ENCODE assay signal across 21 cellular contexts in genomic region chr18:7740815-7741214, GRCh38.
DNase-seq lines count a peak whose midpoint lies in the region; ATAC-seq, FAIRE-seq and TF ChIP-seq lines count a peak whose summit lies in the region.
"Had no signal": no experiment of that assay in that cellular context is flagged by ENCODE, and none has a peak within 500 bp of the region (broad histone marks: within the 10 kb centered on the region; RNA-seq: fewer than 3 reads in every experiment).

No MANE protein-coding gene starts in this region.

- H3K9me3 ChIP-seq in H9 (ENCODE audit: control insufficient read depth, low read depth, low read length) (peaks cover 7% of the 10 kb centered on the region), H1 (ENCODE audit: insufficient read depth in 2 of 2, low read depth in 1 of 2, low read length in 1 of 2) (peaks cover 5 to 6% of the 10 kb centered on the region in 2 experiments; a peak in 3 of 4 replicates), mesenchymal stem cell (ENCODE audit: control insufficient read depth, low read length) (peaks cover 10% of the 10 kb centered on the region), stomach (no peaks in the 10 kb centered on the region)

- peaks cover 7 to 9% of the 10 kb centered on the region in 2 experiments for H3K9me3 Mint-ChIP-seq in H9

- FAIRE-seq in H1 (lab: Jason Lieb, UNC) = no peak
- FAIRE-seq: astrocyte, GM18507, urothelium cell line had no signal

- no peak overlapping the region for H3K4me3 ChIP-seq in H1 (ENCODE audit: extremely low read depth in 1 of 4, insufficient read depth in 2 of 4, low read depth in 3 of 4, low read length in 4 of 4)
- H3K4me3 ChIP-seq in mesenchymal stem cell (ENCODE audit: insufficient read depth in 1 of 2, low read depth in 1 of 2, low read length in 2 of 2) = no peak overlapping the region
- no peak overlapping the region for H3K4me3 ChIP-seq in stomach
- H3K4me3 ChIP-seq: coronary artery had no signal

- H3K14ac ChIP-seq in H9 (ENCODE audit: insufficient read depth, low read length) (no peak overlapping the region), H1 (ENCODE audit: insufficient read length) (no peak overlapping the region), mesenchymal stem cell (ENCODE audit: low read length in 2 of 2) (no peak overlapping the region)

- peaks cover 4 to 9% (median 6%) of the 10 kb centered on the region in 3 experiments for H3K36me3 Mint-ChIP-seq in H9 (ENCODE audit: insufficient read depth in 1 of 3, low read depth in 3 of 3)

- H3T11ph ChIP-seq in H9 (ENCODE audit: low read length) = no peak overlapping the region

- H2BK20ac ChIP-seq in H9 (ENCODE audit: low read depth, low read length, poor library complexity, severe bottlenecking) (no peak overlapping the region), H1 (ENCODE audit: low read length) (peak overlapping the region; percentile 13; the same call in 1 of the 2 replicates)

- WGBS in H9 (ENCODE audit: extremely low coverage, insufficient read length, low lambda C conversion rate) = no CpG with 5 or more reads among the region's 3 CpGs
- 58% methylated on average over 3 of the region's 3 CpGs; no CpG with 5 or more reads in 1 of the 2 experiments for WGBS in H1 (ENCODE audit: extremely low coverage in 1 of 2, insufficient coverage in 1 of 2, insufficient read length in 1 of 2, insufficient replicate concordance in 2 of 2, low coverage in 1 of 2, low lambda C conversion rate in 2 of 2, missing lambda C conversion rate in 1 of 2), 2 experiments
- 49% methylated on average over 3 of the region's 3 CpGs for WGBS in mesenchymal stem cell
- WGBS in stomach, 5 donors = 30 to 36% (median 33%) methylated on average over 3 of the region's 3 CpGs

- H3K23ac ChIP-seq in H9 (ENCODE audit: insufficient read length, low read depth, low read length) = no peak overlapping the region
- H3K23ac ChIP-seq in H1 (ENCODE audit: insufficient read length) = no peak overlapping the region
- no peak overlapping the region for H3K23ac ChIP-seq in mesenchymal stem cell (ENCODE audit: low read length in 2 of 2)

- H3K27ac Mint-ChIP-seq in H9 = peak overlapping the region in 2 of 3 experiments; percentile 85 to 86; a peak in 2 of 7 replicates
- H3K27ac Mint-ChIP-seq: activated CD4-positive, alpha-beta T cell treated with anti-CD3 and anti-CD28 coated beads, Interleukin-2, amount 10 ng/mL, durations not matched to agents 7 days and 5 days had no signal

- H2AK5ac ChIP-seq in H9 (ENCODE audit: insufficient read length, low read length) (no peak overlapping the region), H1 (ENCODE audit: low read depth, low read length) (no peak overlapping the region), mesenchymal stem cell (ENCODE audit: low read length, severe bottlenecking) (no peak overlapping the region)

- no peak overlapping the region for H4K5ac ChIP-seq in H9 (ENCODE audit: insufficient read length, low read depth, low read length)
- no peak overlapping the region for H4K5ac ChIP-seq in H1 (ENCODE audit: insufficient read length, low read depth, low read length)

- H2BK15ac ChIP-seq in H9 (ENCODE audit: low read depth, low read length) (no peak overlapping the region), H1 (ENCODE audit: low read length) (no peak overlapping the region), mesenchymal stem cell (ENCODE audit: low read depth, poor library complexity, severe bottlenecking) (no peak overlapping the region)

- H4K20me1 ChIP-seq in H9 (ENCODE audit: control insufficient read depth, insufficient read depth, insufficient read length) = no peaks in the 10 kb centered on the region
- H4K20me1 ChIP-seq in H1 (replicated peaks in 1 of 2; ENCODE audit: control insufficient read depth in 1 of 2, insufficient read depth in 2 of 2, low read length in 2 of 2) = no peaks in the 10 kb centered on the region

- TF ChIP-seq POLR2A in H1 (IDR thresholded peaks at IDR 0.05; ENCODE audit: control extremely low read depth in 1 of 2, low read depth in 2 of 2, low read length in 2 of 2) (no peak), stomach (IDR thresholded peaks at IDR 0.05) (no peak)

- H3K79me2 ChIP-seq in H9 (ENCODE audit: insufficient read depth, low read length) = no peaks in the 10 kb centered on the region
- no peaks in the 10 kb centered on the region for H3K79me2 ChIP-seq in H1 (ENCODE audit: control insufficient read depth in 1 of 2, insufficient read depth in 2 of 2, low read length in 2 of 2)

- CTCF ChIA-PET in H1 (lab: Charles Lee; ENCODE audit: partially characterized antibody) = interaction anchor here (0.9 kb wide), 1 partner anchor 49 kb away, joined by 4 read pairs; no protein-coding TSS in a partner anchor

- H3K79me1 ChIP-seq in H9 (ENCODE audit: insufficient read depth, low read depth, low read length, poor library complexity, severe bottlenecking) (no peaks in the 10 kb centered on the region), H1 (ENCODE audit: low read depth, low read length) (no peaks in the 10 kb centered on the region), mesenchymal stem cell (replicated peaks; ENCODE audit: low read length, poor library complexity, severe bottlenecking) (peaks cover 23% of the 10 kb centered on the region)

- H2AFZ ChIP-seq in H9 (ENCODE audit: low read length) (no peak overlapping the region), H1 (ENCODE audit: low read length) (no peak overlapping the region), mesenchymal stem cell (ENCODE audit: low read depth, low read length) (no peak overlapping the region)

- TF ChIP-seq EP300 in H1 (IDR thresholded peaks at IDR 0.05; ENCODE audit: borderline replicate concordance in 1 of 2, low read depth in 2 of 2, low read length in 2 of 2) = no peak
- TF ChIP-seq EP300 in stomach (IDR thresholded peaks at IDR 0.05) = no peak

- peaks cover 2% of the 10 kb centered on the region; the same call in 1 of the 2 replicates for H3K4me1 ChIP-seq in H9 (ENCODE audit: insufficient read depth, low read length)
- peaks cover 3 to 12% (median 5%) of the 10 kb centered on the region in 4 experiments for H3K4me1 ChIP-seq in H1 (replicated peaks in 1 of 4; ENCODE audit: control insufficient read depth in 3 of 4, insufficient read depth in 4 of 4, low read length in 3 of 4)
- peaks cover 9% of the 10 kb centered on the region for H3K4me1 ChIP-seq in mesenchymal stem cell (ENCODE audit: control insufficient read depth, insufficient read depth, low read depth, low read length)
- peaks cover 1 to 51% (median 33%) of the 10 kb centered on the region in 4 donors for H3K4me1 ChIP-seq in stomach

- no peak for ATAC-seq in HG02870 (IDR thresholded peaks at IDR 0.05; ENCODE audit: unreplicated experiment)
- ATAC-seq: stimulated activated naive CD8-positive, alpha-beta T cell treated with anti-CD3 and anti-CD28 coated beads, Interleukin-15, Interleukin-2, amounts not matched to agents 100 U/mL and 50 U/mL, for 24 hours had no signal

- no peak overlapping the region for H3K4me2 ChIP-seq in H9 (ENCODE audit: insufficient read depth, insufficient read length, low read length)
- no peak overlapping the region for H3K4me2 ChIP-seq in H1 (ENCODE audit: insufficient read depth in 1 of 2, low read depth in 2 of 2, low read length in 2 of 2)
- no peak overlapping the region for H3K4me2 ChIP-seq in mesenchymal stem cell (ENCODE audit: low read length, poor library complexity, severe bottlenecking)

- H3K4me3 Mint-ChIP-seq in H9 = peak overlapping the region in 1 of 2 experiments; percentile 12; a peak in 2 of 5 replicates
- H3K4me3 Mint-ChIP-seq: activated CD4-positive, alpha-beta T cell treated with anti-CD3 and anti-CD28 coated beads, Interleukin-2, amount 10 ng/mL, durations not matched to agents 7 days and 5 days had no signal

- H3K36me3 ChIP-seq in H1 (ENCODE audit: control insufficient read depth in 2 of 4, insufficient read depth in 4 of 4, low read length in 3 of 4) = no peaks in the 10 kb centered on the region
- H3K36me3 ChIP-seq in mesenchymal stem cell (ENCODE audit: control insufficient read depth in 1 of 2, insufficient read depth in 2 of 2, low read depth in 1 of 2, low read length in 2 of 2) = no peaks in the 10 kb centered on the region
- H3K36me3 ChIP-seq in stomach = no peaks in the 10 kb centered on the region

- no peak for TF ChIP-seq CTCF in H9 (conservative IDR thresholded peaks at IDR 0.05)
- TF ChIP-seq CTCF in H1 (IDR thresholded peaks at IDR 0.05; ENCODE audit: control extremely low read depth in 1 of 3, insufficient read depth in 1 of 3, low read depth in 1 of 3, low read length in 3 of 3) = no peak
- no peak for TF ChIP-seq CTCF in stomach (IDR thresholded peaks at IDR 0.05)

- H4K8ac ChIP-seq in H9 (replicated peaks; ENCODE audit: insufficient read length, low read depth, low read length) (no peak overlapping the region), H1 (ENCODE audit: extremely low read depth, insufficient read depth, low read length) (no peak overlapping the region), mesenchymal stem cell (ENCODE audit: low read length) (no peak overlapping the region)

- no peak overlapping the region for H3K9ac ChIP-seq in H9 (ENCODE audit: extremely low read depth, insufficient read length, low read length)
- H3K9ac ChIP-seq in H1 (replicated peaks in 1 of 4; ENCODE audit: extremely low read depth in 1 of 4, low read depth in 3 of 4, low read length in 3 of 4) = no peak overlapping the region
- H3K9ac ChIP-seq in mesenchymal stem cell (ENCODE audit: low read length) = no peak overlapping the region

- H4K91ac ChIP-seq in H9 (ENCODE audit: insufficient read length, low read depth, low read length) (no peak overlapping the region), H1 (replicated peaks; ENCODE audit: insufficient read length, low read length) (peak overlapping the region; percentile 3), mesenchymal stem cell (ENCODE audit: low read length) (no peak overlapping the region)

- H3K27me3 Mint-ChIP-seq in H9 (ENCODE audit: low read depth) = no peaks in the 10 kb centered on the region
- H3K27me3 Mint-ChIP-seq: activated CD4-positive, alpha-beta T cell treated with anti-CD3 and anti-CD28 coated beads, Interleukin-2, amount 10 ng/mL, durations not matched to agents 7 days and 5 days had no signal

- no peak for TF ChIP-seq RAD21 in H1 (IDR thresholded peaks at IDR 0.05 in 1 of 2, conservative IDR thresholded peaks at IDR 0.05 in 1 of 2; ENCODE audit: low read depth in 2 of 2, low read length in 2 of 2)

- H3K27ac ChIP-seq in H9 (ENCODE audit: insufficient read length, low read depth, low read length) (peak overlapping the region; percentile 1), H1 (ENCODE audit: low read depth, low read length) (no peak overlapping the region), mesenchymal stem cell (ENCODE audit: low read length, poor library complexity, severe bottlenecking) (peak overlapping the region; percentile 77), stomach (peak overlapping the region in 3 of 5 donors; percentile 2 to 40 (median 22))
- H3K27ac ChIP-seq: coronary artery had no signal

- in situ Hi-C loops in ACHN (cut with HindIII; ENCODE audit: low pct_ligation_motif_present, low pct_unique_long_range_greater_than_20kb, low sequenced_read_pairs) = no loop called here

- no peak overlapping the region for H3K18ac ChIP-seq in H9 (ENCODE audit: insufficient read length, low read depth, low read length)
- 0 out of 2 replicates have a peak overlapping the region, but pooled peaks have one; percentile 63 for H3K18ac ChIP-seq in H1 (ENCODE audit: extremely low read depth, low read length)
- no peak overlapping the region for H3K18ac ChIP-seq in mesenchymal stem cell (ENCODE audit: low read depth in 1 of 2, low read length in 2 of 2)

- H3K23me2 ChIP-seq in H9 (ENCODE audit: insufficient read length, low read depth, low read length, poor library complexity, severe bottlenecking) = no peaks in the 10 kb centered on the region
- no peaks in the 10 kb centered on the region for H3K23me2 ChIP-seq in H1 (ENCODE audit: low read depth, low read length)

- H2BK12ac ChIP-seq in H9 (ENCODE audit: insufficient read length, low read depth, low read length) (no peak overlapping the region), H1 (ENCODE audit: low read depth, low read length) (no peak overlapping the region), mesenchymal stem cell (ENCODE audit: low read length in 2 of 2) (no peak overlapping the region)

- peaks cover 24 to 26% of the 10 kb centered on the region in 2 experiments for H3K4me1 Mint-ChIP-seq in H9
- H3K4me1 Mint-ChIP-seq: activated CD4-positive, alpha-beta T cell treated with anti-CD3 and anti-CD28 coated beads, Interleukin-2, amount 10 ng/mL, durations not matched to agents 7 days and 5 days had no signal

- DNase-seq in H9 = no peak
- no peak for DNase-seq in H1 (ENCODE audit: low read depth in 1 of 2, low spot score in 2 of 2)
- DNase-seq in mesenchymal stem cell = peak; percentile 9
- no peak for DNase-seq in stomach
- no peak for DNase-seq in SKM-1 (lab: John Stamatoyannopoulos, UW; ENCODE audit: unreplicated experiment)
- no peak for DNase-seq in ACHN
- DNase-seq in middle frontal gyrus (ENCODE audit: extremely low spot score, low spot score) = no peak
- DNase-seq: activated CD4-positive, alpha-beta T cell treated with anti-CD3 and anti-CD28 coated beads, Interleukin-2, amount 10 ng/mL, durations not matched to agents 7 days and 5 days; activated naive CD4-positive, alpha-beta T cell; COR-L47; HCEC 1CT; NCI-H1092 treated with DMSO at 0.1 percent for 48 hours; NCI-H2107; NCI-H510A treated with DMSO at 0.1 percent for 48 hours; RPMI8226; stimulated activated naive CD8-positive, alpha-beta T cell treated with anti-CD3 and anti-CD28 coated beads, Interleukin-15, Interleukin-2, amounts not matched to agents 100 U/mL and 50 U/mL, for 24 hours had no signal

- intact Hi-C loops in stomach (cut with DNase I; ENCODE audit: low total_unique reads) = no loop called here

- H2BK120ac ChIP-seq in H9 (ENCODE audit: low read depth, low read length, poor library complexity, severe bottlenecking) (no peak overlapping the region), H1 (replicated peaks; ENCODE audit: low read depth, low read length) (no peak overlapping the region), mesenchymal stem cell (ENCODE audit: low read depth, low read length) (no peak overlapping the region)

- H2BK5ac ChIP-seq in H9 (ENCODE audit: insufficient read length, low read length) (no peak overlapping the region), H1 (ENCODE audit: low read depth, low read length) (peak overlapping the region; percentile 37; the same call in 1 of the 2 replicates), mesenchymal stem cell (ENCODE audit: low read depth, low read length, poor library complexity, severe bottlenecking) (no peak overlapping the region)

- H3K27me3 ChIP-seq in H9 (ENCODE audit: insufficient read depth, low read length) (no peaks in the 10 kb centered on the region), H1 (replicated peaks in 1 of 4; ENCODE audit: control insufficient read depth in 3 of 4, extremely low read depth in 1 of 4, insufficient read depth in 3 of 4, low read length in 3 of 4) (no peaks in the 10 kb centered on the region), mesenchymal stem cell (ENCODE audit: control insufficient read depth in 1 of 2, insufficient read depth in 1 of 2, low read length in 2 of 2) (no peaks in the 10 kb centered on the region), stomach (no peaks in the 10 kb centered on the region)

- POLR2A ChIA-PET in H1 (lab: Charles Lee; ENCODE audit: partially characterized antibody) = no interaction called here

- H3K56ac ChIP-seq in H9 (ENCODE audit: insufficient read length, low read depth, low read length) (no peak overlapping the region), H1 (replicated peaks; ENCODE audit: insufficient read length, low read depth, low read length) (no peak overlapping the region)

- no peak overlapping the region for H3K4ac ChIP-seq in H9 (ENCODE audit: low read depth, low read length)
- no peak overlapping the region for H3K4ac ChIP-seq in H1 (replicated peaks; ENCODE audit: insufficient read length, low read depth, low read length)
- no peak overlapping the region for H3K4ac ChIP-seq in mesenchymal stem cell (ENCODE audit: low read depth in 1 of 2, low read length in 2 of 2)
